8 cellular contexts compared by ENCODE assay signal in the genomic region with DNA sequence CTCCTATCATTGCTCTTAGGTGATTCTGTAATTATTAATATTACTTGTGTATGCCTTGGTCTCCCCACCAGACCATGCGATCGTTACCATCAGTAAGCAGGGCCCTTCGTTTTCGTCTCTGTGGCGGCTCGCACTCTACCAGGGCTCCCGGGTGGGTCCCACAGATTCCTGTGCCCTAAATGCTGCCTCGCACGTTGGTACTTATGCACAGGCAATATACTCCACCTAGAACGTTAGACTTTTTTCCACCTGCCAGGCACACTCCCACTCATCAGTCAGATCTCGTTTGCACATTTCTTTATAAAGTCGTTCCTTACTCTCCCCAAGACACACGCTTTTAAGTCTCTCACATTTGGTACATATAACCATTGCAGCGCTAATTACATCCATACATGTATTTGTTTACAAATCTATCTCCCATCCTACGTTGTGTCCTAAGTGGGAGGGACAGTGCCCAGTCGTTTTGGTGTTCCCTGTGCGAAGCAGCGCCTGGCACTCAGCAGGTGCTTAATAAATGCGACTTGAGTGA. TPM values are rescaled to one million over a fixed set of nuclear protein-coding genes. Genes with fewer than 3 reads are reported as not detected.
A peak's percentile ranks its signal among the peaks of the same experiment; 100 is the strongest.
DNase-seq lines count a peak whose midpoint lies in the region; ATAC-seq and TF ChIP-seq lines count a peak whose summit lies in the region.

No MANE protein-coding gene starts in this region.

- no peaks in the 10 kb centered on the region for H3K9me3 Mint-ChIP-seq in brain
- H3K9me3 Mint-ChIP-seq in mesothelial cell of epicardium = no peaks in the 10 kb centered on the region

- H3K36me3 Mint-ChIP-seq in brain (peaks cover 25% of the 10 kb centered on the region), mesothelial cell of epicardium (peaks cover 11% of the 10 kb centered on the region)

- peak overlapping the region; percentile 87 to 99 for H3K4me3 ChIP-seq in vagina

- no peak for TF ChIP-seq POLR2A in vagina (IDR thresholded peaks at IDR 0.05)

- peaks cover 43% of the 10 kb centered on the region for H3K4me1 Mint-ChIP-seq in brain
- H3K4me1 Mint-ChIP-seq in mesothelial cell of epicardium = peaks cover 34% of the 10 kb centered on the region

- peak; percentile 1 for DNase-seq in stimulated activated CD4-positive, alpha-beta T cell treated with anti-CD3 and anti-CD28 coated beads, Interleukin-12 subunit alpha, Interleukin-12 subunit beta, amount 100 ng/mL, for 4 hours
- no peak for DNase-seq in stimulated activated CD4-positive, alpha-beta T cell treated with anti-CD3 and anti-CD28 coated beads, Interleukin-4, amount 100 ng/mL, for 1 hour
- no peak for DNase-seq in mesothelial cell of epicardium (ENCODE audit: low spot score in 2 of 2, unreplicated experiment in 2 of 2)
- DNase-seq in vagina (ENCODE audit: extremely low spot score in 2 of 2) = no peak
- DNase-seq in NOMO-1 (lab: John Stamatoyannopoulos, UW; ENCODE audit: unreplicated experiment in 2 of 2) = no peak
- no peak for DNase-seq in NCI-H2107 (lab: John Stamatoyannopoulos, UW)

- no peaks in the 10 kb centered on the region for H3K9me3 ChIP-seq in vagina

- intact Hi-C loops in vagina (cut with DNase I) = no loop called here

- no peak for ATAC-seq in HG03442 (IDR thresholded peaks at IDR 0.05; ENCODE audit: unreplicated experiment)

- H3K27me3 Mint-ChIP-seq in brain (peaks cover 7% of the 10 kb centered on the region), mesothelial cell of epicardium (ENCODE audit: low read depth) (no peaks in the 10 kb centered on the region)

- H3K36me3 ChIP-seq in vagina = peaks cover 0 to 4% of the 10 kb centered on the region in 2 donors

- H3K27ac ChIP-seq in vagina = peak overlapping the region; percentile 90

- no peak for TF ChIP-seq CTCF in brain (conservative IDR thresholded peaks at IDR 0.05)
- TF ChIP-seq CTCF in mesothelial cell of epicardium (IDR thresholded peaks at IDR 0.05; ENCODE audit: unreplicated experiment) = no peak
- TF ChIP-seq CTCF in vagina (IDR thresholded peaks at IDR 0.05) = no peak

- H3K27ac Mint-ChIP-seq in brain = peak overlapping the region; percentile 71 to 90 (median 85)
- H3K27ac Mint-ChIP-seq in mesothelial cell of epicardium = peak overlapping the region; percentile 93

- H3K4me1 ChIP-seq in vagina = peaks cover 31% of the 10 kb centered on the region

- H3K27me3 ChIP-seq in vagina = no peaks in the 10 kb centered on the region

- H3K4me3 Mint-ChIP-seq in brain = peak overlapping the region; percentile 85 to 96 (median 93)
- H3K4me3 Mint-ChIP-seq in mesothelial cell of epicardium = peak overlapping the region; percentile 83

RNA-seq across cellular contexts. Expression of gene FEZ2, which starts 0.9 kb away (rescaled TPM):
- 20.3 TPM for polyA plus RNA-seq in brain (ENCODE audit: insufficient read depth, low read depth, low replicate concordance)
- total RNA-seq in mesothelial cell of epicardium (60.4 to 64.6 TPM (median 64.5 TPM) in 3 replicates), vagina (39.3 TPM)
